ENCODE assay signal across 9 cellular contexts in genomic region chr2:218781691-218782528, GRCh38. TPM values are rescaled to one million over a fixed set of nuclear protein-coding genes. Genes with fewer than 3 reads are reported as not detected.
DNase-seq lines count a peak whose midpoint lies in the region; ATAC-seq, FAIRE-seq and TF ChIP-seq lines count a peak whose summit lies in the region.
"Had no signal": no experiment of that assay in that cellular context is flagged by ENCODE, and none has a peak within 500 bp of the region (broad histone marks: within the 10 kb centered on the region; RNA-seq: fewer than 3 reads in every experiment).

Gene CYP27A1, plus strand, starts transcription at chr2:218782147. Its CDS starts 36 bp downstream, at chr2:218782183.

- peaks cover 18% of the 10 kb centered on the region for H3K27me3 Mint-ChIP-seq in astrocyte (ENCODE audit: low read depth, unreplicated experiment)
- H3K27me3 Mint-ChIP-seq in activated T-helper 2 cell treated with anti-CD3 and anti-CD28 coated beads, Interferon-gamma antibody, Interleukin-2, Interleukin-4, amounts not matched to agents 10 μg/mL and 5 μg/mL and 100 μg/mL, durations not matched to agents 14 hours and 24 hours and 36 hours (ENCODE audit: low read depth) = peaks cover 52% of the 10 kb centered on the region

- peaks cover 3% of the 10 kb centered on the region for H3K9me3 ChIP-seq in astrocyte (ENCODE audit: insufficient read depth, low read depth, low read length)

- H3K4me3 Mint-ChIP-seq in astrocyte (ENCODE audit: unreplicated experiment) = peak within 1 kb of the TSS; percentile 86
- H3K4me3 Mint-ChIP-seq in activated T-helper 2 cell treated with anti-CD3 and anti-CD28 coated beads, Interferon-gamma antibody, Interleukin-2, Interleukin-4, amounts not matched to agents 10 μg/mL and 5 μg/mL and 100 μg/mL, durations not matched to agents 14 hours and 24 hours and 36 hours (ENCODE audit: low read depth) = no peak within 1 kb of the TSS

- peaks cover 5% of the 10 kb centered on the region for H3K9me3 Mint-ChIP-seq in astrocyte (ENCODE audit: unreplicated experiment)
- H3K9me3 Mint-ChIP-seq in activated T-helper 2 cell treated with anti-CD3 and anti-CD28 coated beads, Interferon-gamma antibody, Interleukin-2, Interleukin-4, amounts not matched to agents 10 μg/mL and 5 μg/mL and 100 μg/mL, durations not matched to agents 14 hours and 24 hours and 36 hours = peaks cover 5% of the 10 kb centered on the region

- H3K4me1 Mint-ChIP-seq in astrocyte (ENCODE audit: low read depth, unreplicated experiment) = no peaks in the 10 kb centered on the region
- no peaks in the 10 kb centered on the region for H3K4me1 Mint-ChIP-seq in activated T-helper 2 cell treated with anti-CD3 and anti-CD28 coated beads, Interferon-gamma antibody, Interleukin-2, Interleukin-4, amounts not matched to agents 10 μg/mL and 5 μg/mL and 100 μg/mL, durations not matched to agents 14 hours and 24 hours and 36 hours (ENCODE audit: low read depth)

- H3K79me2 ChIP-seq in astrocyte (ENCODE audit: insufficient read depth, low read length) = no peaks in the 10 kb centered on the region

- H3K9ac ChIP-seq in astrocyte (ENCODE audit: low read length) = peak within 1 kb of the TSS; percentile 78
- H3K9ac ChIP-seq: BLaER1 treated with 17β-estradiol and CSF1 and Interleukin-3, amounts not matched to agents 10 nM and 100 nM had no signal

- TF ChIP-seq CTCF in astrocyte (IDR thresholded peaks at IDR 0.05; ENCODE audit: insufficient read depth, low read depth, low read length) = no peak

- H3K27ac ChIP-seq in astrocyte (ENCODE audit: low read depth, low read length) = no peak within 1 kb of the TSS
- H3K27ac ChIP-seq: BLaER1 treated with 17β-estradiol and CSF1 and Interleukin-3, amounts not matched to agents 10 nM and 100 nM had no signal

- no peak for FAIRE-seq in astrocyte (lab: Jason Lieb, UNC)

- DNase-seq in NCI-H2227 (lab: John Stamatoyannopoulos, UW; ENCODE audit: unreplicated experiment) = peak; percentile 23
- DNase-seq in NCI-H2227 treated with DMSO at 0.1 percent for 48 hours (lab: John Stamatoyannopoulos, UW) = no peak
- no peak for DNase-seq in astrocyte (ENCODE audit: low read depth)
- DNase-seq in hypothalamus (lab: John Stamatoyannopoulos, UW) = peak in 45 of 51 donors; percentile 18 to 80 (median 54)
- peak; percentile 71 for DNase-seq in putamen (ENCODE audit: low spot score)
- DNase-seq in activated T-helper 2 cell treated with anti-CD3 and anti-CD28 coated beads, Interferon-gamma antibody, Interleukin-2, Interleukin-4, amounts not matched to agents 10 μg/mL and 5 μg/mL and 100 μg/mL, durations not matched to agents 14 hours and 24 hours and 36 hours (ENCODE audit: low spot score) = no peak
- no peak for DNase-seq in NCI-H2029 treated with DMSO at 0.1 percent for 48 hours (lab: John Stamatoyannopoulos, UW)

- peak within 1 kb of the TSS; percentile 90 for H3K4me2 ChIP-seq in astrocyte (ENCODE audit: low read length)
- H3K4me2 ChIP-seq: BLaER1 treated with 17β-estradiol and CSF1 and Interleukin-3, amounts not matched to agents 10 nM and 100 nM had no signal

- peaks cover 4% of the 10 kb centered on the region for H3K27me3 ChIP-seq in astrocyte (ENCODE audit: insufficient read depth, low read length)
- H3K27me3 ChIP-seq: BLaER1 treated with 17β-estradiol and CSF1 and Interleukin-3, amounts not matched to agents 10 nM and 100 nM had no signal

- intact Hi-C loops in activated T-helper 2 cell treated with anti-CD3 and anti-CD28 coated beads, Interferon-gamma antibody, Interleukin-2, Interleukin-4, amounts not matched to agents 10 μg/mL and 5 μg/mL and 100 μg/mL, durations not matched to agents 14 hours and 24 hours and 36 hours (cut with micrococcal nuclease) = loop anchor here (10.0 kb wide), 1 partner anchor 203 kb away; the partner anchor contains the start of gene FEV

- H3K36me3 Mint-ChIP-seq in astrocyte (ENCODE audit: low read depth, unreplicated experiment) = peaks cover 8% of the 10 kb centered on the region
- H3K36me3 Mint-ChIP-seq in activated T-helper 2 cell treated with anti-CD3 and anti-CD28 coated beads, Interferon-gamma antibody, Interleukin-2, Interleukin-4, amounts not matched to agents 10 μg/mL and 5 μg/mL and 100 μg/mL, durations not matched to agents 14 hours and 24 hours and 36 hours (ENCODE audit: low read depth) = peaks cover 4% of the 10 kb centered on the region

- H3K4me1 ChIP-seq in astrocyte (ENCODE audit: insufficient read depth, low read length) = peaks cover 12% of the 10 kb centered on the region

- peak within 1 kb of the TSS; percentile 51 for H3K4me3 ChIP-seq in astrocyte (ENCODE audit: insufficient read depth, low read depth, low read length)
- H3K4me3 ChIP-seq: BLaER1 treated with 17β-estradiol and CSF1 and Interleukin-3, amounts not matched to agents 10 nM and 100 nM had no signal

- H3K36me3 ChIP-seq in astrocyte (ENCODE audit: insufficient read depth, low read length) = no peaks in the 10 kb centered on the region

- peak within 1 kb of the TSS; percentile 82 for H2AFZ ChIP-seq in astrocyte (ENCODE audit: low read depth, low read length)

- no peak for ATAC-seq in HG03442 (IDR thresholded peaks at IDR 0.05; ENCODE audit: unreplicated experiment)

- H4K20me1 ChIP-seq in astrocyte (ENCODE audit: insufficient read depth, low read length) = no peaks in the 10 kb centered on the region
- H4K20me1 ChIP-seq: BLaER1 treated with 17β-estradiol and CSF1 and Interleukin-3, amounts not matched to agents 10 nM and 100 nM had no signal

- no peak within 1 kb of the TSS for H3K27ac Mint-ChIP-seq in astrocyte (ENCODE audit: unreplicated experiment)
- H3K27ac Mint-ChIP-seq in activated T-helper 2 cell treated with anti-CD3 and anti-CD28 coated beads, Interferon-gamma antibody, Interleukin-2, Interleukin-4, amounts not matched to agents 10 μg/mL and 5 μg/mL and 100 μg/mL, durations not matched to agents 14 hours and 24 hours and 36 hours = no peak within 1 kb of the TSS

RNA-seq across cellular contexts. Expression of gene CYP27A1, which starts in this region (rescaled TPM):
- total RNA-seq in astrocyte = 3.9 and 4.3 TPM in 2 replicates
- total RNA-seq in activated T-helper 2 cell treated with anti-CD3 and anti-CD28 coated beads, Interferon-gamma antibody, Interleukin-2, Interleukin-4, amounts not matched to agents 10 μg/mL and 5 μg/mL and 100 μg/mL, durations not matched to agents 14 hours and 24 hours and 36 hours = not detected in 2 replicates

Comparison
In these comparisons a context has a peak if more than half of its experiments do, and no peak if none do; other contexts are left out.
1. DNase-seq: peak in NCI-H2227 (single experiment), hypothalamus (45 of 51) and putamen (single experiment); none in NCI-H2227 treated with DMSO at 0.1 percent for 48 hours (single experiment), astrocyte (single experiment), activated T-helper 2 cell treated with anti-CD3 and anti-CD28 coated beads, Interferon-gamma antibody, Interleukin-2, Interleukin-4, amounts not matched to agents 10 μg/mL and 5 μg/mL and 100 μg/mL, durations not matched to agents 14 hours and 24 hours and 36 hours (single experiment) and NCI-H2029 treated with DMSO at 0.1 percent for 48 hours (single experiment).